Comparison of ENCODE assay signal across 8 cellular contexts in genomic region chr12:93441111-93441616, GRCh38. TPM values are rescaled to one million over a fixed set of nuclear protein-coding genes. Genes with fewer than 3 reads are reported as not detected.
A peak's percentile ranks its signal among the peaks of the same experiment; 100 is the strongest.
DNase-seq lines count a peak whose midpoint lies in the region; ATAC-seq and TF ChIP-seq lines count a peak whose summit lies in the region.

No MANE protein-coding gene starts in this region.

- H3K4me1 ChIP-seq in endodermal cell (ENCODE audit: control insufficient read depth, insufficient read depth, low read length) = peaks cover 6% of the 10 kb centered on the region
- H3K4me1 ChIP-seq in muscle layer of colon (ENCODE audit: insufficient read depth, low read length) = peaks cover 34% of the 10 kb centered on the region
- H3K4me1 ChIP-seq in thymus (ENCODE audit: control insufficient read depth, insufficient read depth, low read length) = peaks cover 23% of the 10 kb centered on the region

- peak overlapping the region; percentile 83 for H3K9ac ChIP-seq in endodermal cell (ENCODE audit: extremely low read depth, low read length, poor library complexity, severe bottlenecking)
- H3K9ac ChIP-seq in muscle layer of colon (ENCODE audit: low read length) = peak overlapping the region; percentile 62

- H3K4me3 ChIP-seq in endodermal cell (ENCODE audit: low read length) = peak overlapping the region; percentile 88
- peak overlapping the region; percentile 75 to 77 for H3K4me3 ChIP-seq in muscle layer of colon (ENCODE audit: low read depth in 1 of 2, low read length in 2 of 2)
- H3K4me3 ChIP-seq in thymus (ENCODE audit: low read length) = peak overlapping the region; percentile 92

- CTCF ChIA-PET in activated CD8-positive, alpha-beta T cell treated with anti-CD3 and anti-CD28 coated beads for 36 hours (lab: Charles Lee) = interaction anchor here (1.9 to 2.5 kb wide), 2 partner anchors 22 to 61 kb away, joined by 5 to 11 read pairs; no protein-coding TSS in a partner anchor

- H3K4me3 Mint-ChIP-seq in IgD-negative memory B cell (peak overlapping the region; percentile 94 to 99 (median 97)), endodermal cell (peak overlapping the region; percentile 83)
- H3K4me3 Mint-ChIP-seq in activated CD8-positive, alpha-beta T cell treated with anti-CD3 and anti-CD28 coated beads for 36 hours = peak overlapping the region; percentile 99

- POLR2A ChIA-PET in activated CD8-positive, alpha-beta T cell treated with anti-CD3 and anti-CD28 coated beads for 36 hours (lab: Charles Lee) = interaction anchor here (0.6 to 3.2 kb wide), 8 partner anchors 13 to 513 kb away, joined by 3 to 15 read pairs (median 4); partner anchors contain the start of gene MRPL42

- intact Hi-C loops in activated CD8-positive, alpha-beta T cell treated with anti-CD3 and anti-CD28 coated beads for 36 hours (cut with micrococcal nuclease) = loop anchor here (5.0 to 10.0 kb wide), 2 partner anchors 64 to 1306 kb away; partner anchors contain the start of gene NUDT4

- H3K36me3 Mint-ChIP-seq in IgD-negative memory B cell = no peaks in the 10 kb centered on the region
- peaks cover 13% of the 10 kb centered on the region for H3K36me3 Mint-ChIP-seq in activated CD8-positive, alpha-beta T cell treated with anti-CD3 and anti-CD28 coated beads for 36 hours (ENCODE audit: low read depth)
- no peaks in the 10 kb centered on the region for H3K36me3 Mint-ChIP-seq in endodermal cell (ENCODE audit: low read depth)

- H3K27me3 ChIP-seq in endodermal cell (ENCODE audit: control insufficient read depth, insufficient read depth, low read length, poor library complexity, severe bottlenecking) = no peaks in the 10 kb centered on the region
- no peaks in the 10 kb centered on the region for H3K27me3 ChIP-seq in muscle layer of colon (ENCODE audit: control insufficient read depth in 1 of 2, insufficient read depth in 2 of 2, low read length in 2 of 2)
- no peaks in the 10 kb centered on the region for H3K27me3 ChIP-seq in thymus (ENCODE audit: control insufficient read depth, insufficient read depth)

- peak overlapping the region; percentile 73 to 97 (median 91) for H3K27ac Mint-ChIP-seq in IgD-negative memory B cell
- H3K27ac Mint-ChIP-seq in activated CD8-positive, alpha-beta T cell treated with anti-CD3 and anti-CD28 coated beads for 36 hours = peak overlapping the region; percentile 92
- H3K27ac Mint-ChIP-seq in endodermal cell = peak overlapping the region; percentile 90

- DNase-seq in GM10266 (ENCODE audit: extremely low spot score) (peak; percentile 35), endodermal cell (no peak), HPDE6-E6E7 (ENCODE audit: extremely low spot score) (no peak)
- peak; percentile 52 for DNase-seq in activated CD8-positive, alpha-beta T cell treated with anti-CD3 and anti-CD28 coated beads for 36 hours

- H3K27me3 Mint-ChIP-seq in IgD-negative memory B cell = no peaks in the 10 kb centered on the region
- no peaks in the 10 kb centered on the region for H3K27me3 Mint-ChIP-seq in activated CD8-positive, alpha-beta T cell treated with anti-CD3 and anti-CD28 coated beads for 36 hours
- H3K27me3 Mint-ChIP-seq in endodermal cell (ENCODE audit: insufficient read depth) = no peaks in the 10 kb centered on the region

- peaks cover 37 to 54% (median 45%) of the 10 kb centered on the region in 3 donors for H3K4me1 Mint-ChIP-seq in IgD-negative memory B cell
- peaks cover 54% of the 10 kb centered on the region for H3K4me1 Mint-ChIP-seq in activated CD8-positive, alpha-beta T cell treated with anti-CD3 and anti-CD28 coated beads for 36 hours (ENCODE audit: low read depth)
- H3K4me1 Mint-ChIP-seq in endodermal cell = peaks cover 37% of the 10 kb centered on the region

- WGBS in endodermal cell (ENCODE audit: insufficient coverage in 1 of 2, insufficient read length in 1 of 2), 2 experiments = 0% methylated on average over 12 to 55 of the region's 55 CpGs
- under 1% methylated on average over 55 of the region's 55 CpGs for WGBS in thymus

- H3K9me3 Mint-ChIP-seq in IgD-negative memory B cell (no peaks in the 10 kb centered on the region), endodermal cell (no peaks in the 10 kb centered on the region)
- H3K9me3 Mint-ChIP-seq in activated CD8-positive, alpha-beta T cell treated with anti-CD3 and anti-CD28 coated beads for 36 hours = no peaks in the 10 kb centered on the region

- H3K9me3 ChIP-seq in endodermal cell (ENCODE audit: control insufficient read depth, low read length) (no peaks in the 10 kb centered on the region), muscle layer of colon (ENCODE audit: low read length) (no peaks in the 10 kb centered on the region), thymus (ENCODE audit: control insufficient read depth) (no peaks in the 10 kb centered on the region)

- TF ChIP-seq CTCF in GM10266 (IDR thresholded peaks at IDR 0.05; ENCODE audit: control insufficient read depth, insufficient read depth, low read depth, missing control alignments) = no peak
- no peak for TF ChIP-seq CTCF in activated CD8-positive, alpha-beta T cell treated with anti-CD3 and anti-CD28 coated beads for 36 hours (IDR thresholded peaks at IDR 0.05)
- no peak for TF ChIP-seq CTCF in endodermal cell (conservative IDR thresholded peaks at IDR 0.05)

- peaks cover 6% of the 10 kb centered on the region for H3K36me3 ChIP-seq in endodermal cell (ENCODE audit: control insufficient read depth, insufficient read depth, low read length)
- no peaks in the 10 kb centered on the region for H3K36me3 ChIP-seq in muscle layer of colon (ENCODE audit: insufficient read depth, low read length)
- H3K36me3 ChIP-seq in thymus (ENCODE audit: control insufficient read depth, insufficient read depth) = no peaks in the 10 kb centered on the region

- ATAC-seq in activated CD8-positive, alpha-beta T cell treated with anti-CD3 and anti-CD28 coated beads for 36 hours = no peak
- no peak for ATAC-seq in GM21381 (IDR thresholded peaks at IDR 0.05; ENCODE audit: unreplicated experiment)

- H3K27ac ChIP-seq in endodermal cell (ENCODE audit: low read depth, low read length) = peak overlapping the region; percentile 91
- peak overlapping the region; percentile 80 for H3K27ac ChIP-seq in muscle layer of colon (ENCODE audit: low read depth, low read length)
- peak overlapping the region; percentile 96 for H3K27ac ChIP-seq in thymus (ENCODE audit: low read depth)

RNA-seq across cellular contexts. Expression of gene UBE2N, which starts 0.6 kb away (rescaled TPM):
- polyA plus RNA-seq in IgD-negative memory B cell (245 TPM), thymus (91.2 TPM)
- total RNA-seq in activated CD8-positive, alpha-beta T cell treated with anti-CD3 and anti-CD28 coated beads for 36 hours = 100 to 1,000 TPM; 186 to 192 TPM
- total RNA-seq in endodermal cell = 100 to 1,000 TPM; 177 to 179 TPM
- 161 TPM for polyA plus RNA-seq in endodermal cell (2013, experiment 1 of 2)
- 165 TPM for polyA plus RNA-seq in endodermal cell (2013, experiment 2 of 2)

RNA-seq across cellular contexts. Expression of gene MRPL42, which starts 26.1 kb away (rescaled TPM):
- polyA plus RNA-seq in IgD-negative memory B cell = 84.5 TPM
- 10 to 100 TPM; 85.6 to 87.6 TPM for total RNA-seq in activated CD8-positive, alpha-beta T cell treated with anti-CD3 and anti-CD28 coated beads for 36 hours
- total RNA-seq in endodermal cell = 100 to 1,000 TPM in 1 of 2 donors, 10 to 100 TPM in 1; 91.1 to 131 TPM
- 140 TPM for polyA plus RNA-seq in endodermal cell (2013, experiment 1 of 2)
- polyA plus RNA-seq in endodermal cell (2013, experiment 2 of 2) = 125 TPM
- 38.2 TPM for polyA plus RNA-seq in thymus

Comparison
In these comparisons a context has a peak if more than half of its experiments do, and no peak if none do; other contexts are left out.
1. DNase-seq: peak in GM10266 (single experiment) and activated CD8-positive, alpha-beta T cell treated with anti-CD3 and anti-CD28 coated beads for 36 hours (single experiment); none in endodermal cell (single experiment) and HPDE6-E6E7 (single experiment).
2. Peak in every context shown above with its lines, with median percentiles within 50 percentile points of each other: H3K27ac Mint-ChIP-seq, H3K4me3 Mint-ChIP-seq, H3K27ac ChIP-seq and H3K4me3 ChIP-seq.